In genomic region chr1:5822726-5823125, GRCh38 we compare ENCODE assay signal across 30 cellular contexts.
"Had no signal": no experiment of that assay in that cellular context is flagged by ENCODE, and none has a peak within 500 bp of the region (broad histone marks: within the 10 kb centered on the region; RNA-seq: fewer than 3 reads in every experiment).

No MANE protein-coding gene starts in this region.

- H3K4me3 Mint-ChIP-seq: immature natural killer cell; naive thymus-derived CD8-positive, alpha-beta T cell; nephron; neural crest cell; stimulated activated naive B cell treated with anti-CD40 and anti-IgM and Interleukin-4, amounts not matched to agents 10 μg/mL and 1 μg/mL and 100 μg/mL, for 72 hours had no signal

- H3K36me3 Mint-ChIP-seq: immature natural killer cell; stimulated activated naive B cell treated with anti-CD40 and anti-IgM and Interleukin-4, amounts not matched to agents 10 μg/mL and 1 μg/mL and 100 μg/mL, for 72 hours had no signal

- ATAC-seq: left colon; left lung; lower lobe of right lung; naive thymus-derived CD8-positive, alpha-beta T cell; right cardiac atrium; sciatic nerve; stimulated activated naive B cell treated with anti-CD40 and anti-IgM and Interleukin-4, amounts not matched to agents 10 μg/mL and 1 μg/mL and 100 μg/mL, for 72 hours; stimulated activated naive CD8-positive, alpha-beta T cell treated with anti-CD3 and anti-CD28 coated beads, Interleukin-15, Interleukin-2, amounts not matched to agents 100 U/mL and 50 U/mL, for 24 hours had no signal

- H3K27ac Mint-ChIP-seq: immature natural killer cell; naive thymus-derived CD8-positive, alpha-beta T cell; nephron; stimulated activated naive B cell treated with anti-CD40 and anti-IgM and Interleukin-4, amounts not matched to agents 10 μg/mL and 1 μg/mL and 100 μg/mL, for 72 hours had no signal

- H3K4me1 Mint-ChIP-seq: immature natural killer cell; naive thymus-derived CD8-positive, alpha-beta T cell; neural crest cell; stimulated activated naive B cell treated with anti-CD40 and anti-IgM and Interleukin-4, amounts not matched to agents 10 μg/mL and 1 μg/mL and 100 μg/mL, for 72 hours had no signal

- DNase-seq: hypothalamus; immature natural killer cell; kidney; left colon; lower lobe of right lung; mammary epithelial cell; mesenchymal stem cell; naive thymus-derived CD8-positive, alpha-beta T cell; occipital lobe; ovary; retina; stimulated activated CD4-positive, alpha-beta T cell treated with anti-CD3 and anti-CD28 coated beads, Interleukin-12 subunit alpha, Interleukin-12 subunit beta, amount 100 ng/mL, for 4 hours; stimulated activated CD4-positive, alpha-beta T cell treated with anti-CD3 and anti-CD28 coated beads, Interleukin-15, amount 100 ng/mL, for 24 hours; stimulated activated CD4-positive, alpha-beta T cell treated with anti-CD3 and anti-CD28 coated beads, Interleukin-2, amount 100 ng/mL, for 24 hours; stimulated activated CD4-positive, alpha-beta T cell treated with anti-CD3 and anti-CD28 coated beads, Interleukin-4, amount 100 ng/mL, for 1 hour; stimulated activated naive B cell treated with anti-CD40 and anti-IgM and Interleukin-4, amounts not matched to agents 10 μg/mL and 1 μg/mL and 100 μg/mL, for 72 hours; stimulated activated naive CD8-positive, alpha-beta T cell treated with anti-CD3 and anti-CD28 coated beads, Interleukin-15, Interleukin-2, amounts not matched to agents 100 U/mL and 50 U/mL, for 24 hours; stomach; testis; thyroid gland; transverse colon; upper lobe of left lung had no signal

- H3K27ac ChIP-seq: left lung, lower lobe of right lung, neutrophil, ovary, prostate gland, skin epidermis, stomach, testis, thyroid gland, transverse colon, upper lobe of left lung had no signal
